ENCODE assay signal across 1 cellular context in genomic region chr1:109567823-109568222, GRCh38.
TF ChIP-seq lines count a peak whose summit lies in the region.

No MANE protein-coding gene starts in this region.

TF ChIP-seq in GM12878, 131 proteins besides CTCF, POLR2A, EP300 and RAD21:
- TF ChIP-seq POLR2AphosphoS5 (IDR thresholded peaks at IDR 0.05; ENCODE audit: low read length) (no peak), ZNF384 (IDR thresholded peaks at IDR 0.05; ENCODE audit: borderline replicate concordance, low read depth, low read length) (0 out of 2 replicates have a peak, but pooled peaks have one; percentile 9)
